Comparison of ENCODE assay signal across 2 cellular contexts in the genomic region with DNA sequence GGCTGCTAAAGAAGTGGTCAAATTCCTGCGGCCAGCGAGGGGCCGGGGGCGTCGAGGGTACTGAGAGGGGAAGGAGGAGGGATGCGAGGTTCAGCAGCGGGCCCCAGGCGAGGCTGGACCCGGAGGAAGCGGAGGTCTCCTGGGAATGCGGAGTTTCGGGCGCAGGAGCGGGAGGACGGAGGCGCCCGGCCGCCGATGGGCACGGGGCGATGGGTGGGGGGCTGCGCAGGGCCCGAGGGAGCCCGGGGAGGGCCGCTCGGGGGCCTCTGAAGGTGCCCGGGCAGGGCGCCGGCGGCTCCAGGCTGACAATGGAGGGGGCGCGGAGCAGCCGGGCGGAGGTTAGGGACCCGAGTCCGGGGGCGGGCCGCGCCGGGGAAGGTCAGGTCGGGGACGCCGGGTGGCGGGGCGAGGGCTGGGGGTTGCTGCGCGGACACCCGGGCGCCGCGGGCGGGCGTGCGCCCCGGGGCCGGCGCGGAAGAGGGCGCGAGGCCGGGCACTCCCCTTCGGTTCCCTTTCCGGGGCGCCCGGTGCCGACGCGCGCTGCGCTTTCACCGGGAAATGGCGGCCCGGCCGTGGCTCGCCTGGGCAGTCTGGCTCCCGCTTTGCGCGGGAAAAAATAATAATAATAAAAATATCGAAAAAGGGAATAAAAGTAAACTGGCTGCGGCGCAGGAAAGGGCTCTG.
TF ChIP-seq lines count a peak whose summit lies in the region.

No MANE protein-coding gene starts in this region.

TF ChIP-seq in IMR-90, 13 proteins besides CTCF, POLR2A, EP300 and RAD21:
- TF ChIP-seq RFX5 (IDR thresholded peaks at IDR 0.05; ENCODE audit: low read depth, low read length): no peak
TF ChIP-seq in IMR-90: peak in this region for 0.

TF ChIP-seq in HepG2, 621 proteins besides CTCF, POLR2A, EP300 and RAD21:
- no peak for TF ChIP-seq MIER3 (CRISPR knock-in tag; IDR thresholded peaks at IDR 0.05; ENCODE audit: borderline replicate concordance)
- TF ChIP-seq ISL2 (CRISPR knock-in tag; IDR thresholded peaks at IDR 0.05): 0 out of 2 replicates have a peak, but pooled peaks have one; percentile 2
- no peak for TF ChIP-seq FOSL2 (CRISPR knock-in tag; IDR thresholded peaks at IDR 0.05)
- TF ChIP-seq ZNF407 (CRISPR knock-in tag; IDR thresholded peaks at IDR 0.05; ENCODE audit: not compliant biosample characterization): no peak
- 0 out of 2 replicates have a peak, but pooled peaks have one; percentile 18 for TF ChIP-seq PATZ1 (CRISPR knock-in tag; IDR thresholded peaks at IDR 0.05)
- TF ChIP-seq AGO2 (optimal IDR thresholded peaks at IDR 0.05; ENCODE audit: low read depth, low read length): peak; percentile 16
- TF ChIP-seq, protein P1, sequence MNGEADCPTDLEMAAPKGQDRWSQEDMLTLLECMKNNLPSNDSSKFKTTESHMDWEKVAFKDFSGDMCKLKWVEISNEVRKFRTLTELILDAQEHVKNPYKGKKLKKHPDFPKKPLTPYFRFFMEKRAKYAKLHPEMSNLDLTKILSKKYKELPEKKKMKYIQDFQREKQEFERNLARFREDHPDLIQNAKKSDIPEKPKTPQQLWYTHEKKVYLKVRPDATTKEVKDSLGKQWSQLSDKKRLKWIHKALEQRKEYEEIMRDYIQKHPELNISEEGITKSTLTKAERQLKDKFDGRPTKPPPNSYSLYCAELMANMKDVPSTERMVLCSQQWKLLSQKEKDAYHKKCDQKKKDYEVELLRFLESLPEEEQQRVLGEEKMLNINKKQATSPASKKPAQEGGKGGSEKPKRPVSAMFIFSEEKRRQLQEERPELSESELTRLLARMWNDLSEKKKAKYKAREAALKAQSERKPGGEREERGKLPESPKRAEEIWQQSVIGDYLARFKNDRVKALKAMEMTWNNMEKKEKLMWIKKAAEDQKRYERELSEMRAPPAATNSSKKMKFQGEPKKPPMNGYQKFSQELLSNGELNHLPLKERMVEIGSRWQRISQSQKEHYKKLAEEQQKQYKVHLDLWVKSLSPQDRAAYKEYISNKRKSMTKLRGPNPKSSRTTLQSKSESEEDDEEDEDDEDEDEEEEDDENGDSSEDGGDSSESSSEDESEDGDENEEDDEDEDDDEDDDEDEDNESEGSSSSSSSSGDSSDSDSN (CRISPR knock-in tag; IDR thresholded peaks at IDR 0.05): peak; percentile 46; the same call in 1 of the 2 replicates
- 0 out of 2 replicates have a peak, but pooled peaks have one; percentile 6 for TF ChIP-seq ZNF430 (CRISPR knock-in tag; IDR thresholded peaks at IDR 0.05)
- peak; percentile 55 for TF ChIP-seq GABPA (IDR thresholded peaks at IDR 0.05; ENCODE audit: low read depth, low read length)
- no peak for TF ChIP-seq GABPA (CRISPR knock-in tag; IDR thresholded peaks at IDR 0.05; ENCODE audit: low read depth)
- TF ChIP-seq HNRNPLL (IDR thresholded peaks at IDR 0.05; ENCODE audit: low read depth, low read length, poor library complexity, severe bottlenecking): peak; percentile 53
- TF ChIP-seq PAX8 (CRISPR knock-in tag; IDR thresholded peaks at IDR 0.05; ENCODE audit: borderline replicate concordance): peak; percentile 20; the same call in 1 of the 2 replicates
- TF ChIP-seq ZNF558 (CRISPR knock-in tag; IDR thresholded peaks at IDR 0.05; ENCODE audit: borderline replicate concordance): 0 out of 2 replicates have a peak, but pooled peaks have one; percentile 20
- TF ChIP-seq ZFY (CRISPR knock-in tag; IDR thresholded peaks at IDR 0.05): peak; percentile 6; the same call in 1 of the 2 replicates
- peak; percentile 3; the same call in 1 of the 2 replicates for TF ChIP-seq HDAC1 (CRISPR knock-in tag; IDR thresholded peaks at IDR 0.05)
- peak; percentile 83 for TF ChIP-seq YY1 (IDR thresholded peaks at IDR 0.05; ENCODE audit: insufficient read depth, insufficient replicate concordance, low read depth, low read length)
- TF ChIP-seq ZNF101 (CRISPR knock-in tag; IDR thresholded peaks at IDR 0.05; ENCODE audit: borderline replicate concordance, low read depth): 0 out of 2 replicates have a peak, but pooled peaks have one; percentile 33
- TF ChIP-seq ZNF678 (CRISPR knock-in tag; IDR thresholded peaks at IDR 0.05): 0 out of 2 replicates have a peak, but pooled peaks have one; percentile 49
- peak; percentile 31; the same call in 1 of the 2 replicates for TF ChIP-seq ZBTB2 (CRISPR knock-in tag; IDR thresholded peaks at IDR 0.05; ENCODE audit: low read depth)
- TF ChIP-seq ZNF354B (CRISPR knock-in tag; IDR thresholded peaks at IDR 0.05): no peak
- peak; percentile 5; the same call in 1 of the 2 replicates for TF ChIP-seq ZNF687 (CRISPR knock-in tag; IDR thresholded peaks at IDR 0.05)
- TF ChIP-seq NONO (IDR thresholded peaks at IDR 0.05): no peak
- TF ChIP-seq NONO (CRISPR knock-in tag; conservative IDR thresholded peaks at IDR 0.05): 0 out of 2 replicates have a peak, but pooled peaks have one; percentile 7
- TF ChIP-seq GABPB1 (CRISPR knock-in tag; IDR thresholded peaks at IDR 0.05): peak; percentile 36; the same call in 1 of the 2 replicates
- no peak for TF ChIP-seq FOXK1 (CRISPR knock-in tag; IDR thresholded peaks at IDR 0.05; ENCODE audit: borderline replicate concordance, low read depth)
- no peak for TF ChIP-seq ZNF749 (CRISPR knock-in tag; IDR thresholded peaks at IDR 0.05; ENCODE audit: borderline replicate concordance)
- peak; percentile 13; the same call in 1 of the 2 replicates for TF ChIP-seq ZNF891 (CRISPR knock-in tag; IDR thresholded peaks at IDR 0.05)
- 0 out of 2 replicates have a peak, but pooled peaks have one; percentile 9 for TF ChIP-seq KLF15 (CRISPR knock-in tag; IDR thresholded peaks at IDR 0.05; ENCODE audit: borderline replicate concordance)
- TF ChIP-seq, protein P2, sequence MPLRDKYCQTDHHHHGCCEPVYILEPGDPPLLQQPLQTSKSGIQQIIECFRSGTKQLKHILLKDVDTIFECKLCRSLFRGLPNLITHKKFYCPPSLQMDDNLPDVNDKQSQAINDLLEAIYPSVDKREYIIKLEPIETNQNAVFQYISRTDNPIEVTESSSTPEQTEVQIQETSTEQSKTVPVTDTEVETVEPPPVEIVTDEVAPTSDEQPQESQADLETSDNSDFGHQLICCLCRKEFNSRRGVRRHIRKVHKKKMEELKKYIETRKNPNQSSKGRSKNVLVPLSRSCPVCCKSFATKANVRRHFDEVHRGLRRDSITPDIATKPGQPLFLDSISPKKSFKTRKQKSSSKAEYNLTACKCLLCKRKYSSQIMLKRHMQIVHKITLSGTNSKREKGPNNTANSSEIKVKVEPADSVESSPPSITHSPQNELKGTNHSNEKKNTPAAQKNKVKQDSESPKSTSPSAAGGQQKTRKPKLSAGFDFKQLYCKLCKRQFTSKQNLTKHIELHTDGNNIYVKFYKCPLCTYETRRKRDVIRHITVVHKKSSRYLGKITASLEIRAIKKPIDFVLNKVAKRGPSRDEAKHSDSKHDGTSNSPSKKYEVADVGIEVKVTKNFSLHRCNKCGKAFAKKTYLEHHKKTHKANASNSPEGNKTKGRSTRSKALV (CRISPR knock-in tag; IDR thresholded peaks at IDR 0.05): peak; percentile 23
- TF ChIP-seq ZNF225 (CRISPR knock-in tag; IDR thresholded peaks at IDR 0.05): 0 out of 2 replicates have a peak, but pooled peaks have one; percentile 20
- TF ChIP-seq ZNF777 (CRISPR knock-in tag; IDR thresholded peaks at IDR 0.05): peak; percentile 17
- TF ChIP-seq ZNF780A (CRISPR knock-in tag; IDR thresholded peaks at IDR 0.05): no peak
- 0 out of 4 replicates have a peak, but pooled peaks of 1 of the 2 experiments have one; percentile 7 for TF ChIP-seq KLF16 (CRISPR knock-in tag; IDR thresholded peaks at IDR 0.05)
